Comparison of ENCODE assay signal across 8 cellular contexts in the genomic region with DNA sequence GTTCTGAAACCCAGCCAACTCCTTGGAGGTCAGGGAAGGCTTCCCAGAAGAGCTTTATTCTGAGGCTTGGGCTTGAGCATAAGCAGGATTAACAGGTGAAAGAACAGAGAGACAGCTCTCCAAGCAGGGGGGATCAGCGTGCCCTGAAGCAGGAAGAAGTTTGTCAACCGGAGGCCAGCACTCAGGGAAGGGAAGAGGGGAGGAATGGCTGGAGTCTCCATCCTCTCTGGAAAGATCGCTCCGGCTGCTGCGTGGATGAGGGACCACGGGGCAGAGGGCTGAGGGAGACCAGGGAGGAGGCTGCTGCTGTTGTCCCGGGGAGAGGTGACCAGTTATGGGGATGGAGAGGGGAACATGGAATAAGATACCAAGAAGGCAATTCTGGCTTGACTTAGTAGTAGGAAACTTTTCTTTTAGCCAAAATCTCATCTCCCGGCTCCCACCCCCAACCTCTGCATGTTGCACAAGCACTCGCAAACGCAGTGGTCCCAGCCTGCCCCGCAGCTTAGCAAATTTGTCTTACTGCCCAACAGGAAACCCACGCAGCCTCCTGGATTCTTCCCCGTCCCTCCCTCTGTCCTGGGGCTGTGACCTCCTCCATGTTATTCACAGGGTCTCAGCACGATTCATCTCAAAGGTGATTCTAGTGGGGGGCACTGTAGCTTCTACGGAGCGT. TPM values are rescaled to one million over a fixed set of nuclear protein-coding genes. Genes with fewer than 3 reads are reported as not detected.
A peak's percentile ranks its signal among the peaks of the same experiment; 100 is the strongest.
DNase-seq lines count a peak whose midpoint lies in the region; ATAC-seq and TF ChIP-seq lines count a peak whose summit lies in the region.

No MANE protein-coding gene starts in this region.

- CTCF ChIA-PET in activated CD8-positive, alpha-beta T cell treated with anti-CD3 and anti-CD28 coated beads for 36 hours (lab: Charles Lee) = interaction anchor here (0.8 to 2.2 kb wide), 7 partner anchors 10 to 253 kb away, joined by 3 to 6 read pairs (median 3); no protein-coding TSS in a partner anchor

- peaks cover 39% of the 10 kb centered on the region for H3K4me1 Mint-ChIP-seq in activated CD8-positive, alpha-beta T cell treated with anti-CD3 and anti-CD28 coated beads for 36 hours (ENCODE audit: low read depth)
- H3K4me1 Mint-ChIP-seq in stimulated activated naive CD8-positive, alpha-beta T cell treated with anti-CD3 and anti-CD28 coated beads, Interleukin-15, Interleukin-2, amounts not matched to agents 100 ng/mL and 50 ng/mL, for 24 hours (ENCODE audit: low read depth) = peaks cover 60% of the 10 kb centered on the region

- H3K36me3 Mint-ChIP-seq in activated CD8-positive, alpha-beta T cell treated with anti-CD3 and anti-CD28 coated beads for 36 hours (ENCODE audit: low read depth) = peaks cover 17% of the 10 kb centered on the region
- H3K36me3 Mint-ChIP-seq in stimulated activated naive CD8-positive, alpha-beta T cell treated with anti-CD3 and anti-CD28 coated beads, Interleukin-15, Interleukin-2, amounts not matched to agents 100 ng/mL and 50 ng/mL, for 24 hours (ENCODE audit: low read depth) = peaks cover 15% of the 10 kb centered on the region

- H3K9me3 Mint-ChIP-seq in activated CD8-positive, alpha-beta T cell treated with anti-CD3 and anti-CD28 coated beads for 36 hours = peaks cover 6% of the 10 kb centered on the region
- no peaks in the 10 kb centered on the region for H3K9me3 Mint-ChIP-seq in stimulated activated naive CD8-positive, alpha-beta T cell treated with anti-CD3 and anti-CD28 coated beads, Interleukin-15, Interleukin-2, amounts not matched to agents 100 ng/mL and 50 ng/mL, for 24 hours

- no peak for TF ChIP-seq CTCF in activated CD8-positive, alpha-beta T cell treated with anti-CD3 and anti-CD28 coated beads for 36 hours (IDR thresholded peaks at IDR 0.05)

- DNase-seq in NCI-H1417 (lab: John Stamatoyannopoulos, UW) (peak in 2 of 3 experiments; percentile 46 to 67), NCI-H1417 treated with DMSO at 0.1 percent for 48 hours (lab: John Stamatoyannopoulos, UW) (no peak), NCI-H526 treated with DMSO at 0.1 percent for 48 hours (lab: John Stamatoyannopoulos, UW) (no peak), AG08395 (ENCODE audit: low spot score) (no peak)
- peak; percentile 19 for DNase-seq in activated CD8-positive, alpha-beta T cell treated with anti-CD3 and anti-CD28 coated beads for 36 hours

- intact Hi-C loops in activated CD8-positive, alpha-beta T cell treated with anti-CD3 and anti-CD28 coated beads for 36 hours (cut with micrococcal nuclease) = no loop called here

- peaks cover 2% of the 10 kb centered on the region for H3K27me3 Mint-ChIP-seq in activated CD8-positive, alpha-beta T cell treated with anti-CD3 and anti-CD28 coated beads for 36 hours
- no peaks in the 10 kb centered on the region for H3K27me3 Mint-ChIP-seq in stimulated activated naive CD8-positive, alpha-beta T cell treated with anti-CD3 and anti-CD28 coated beads, Interleukin-15, Interleukin-2, amounts not matched to agents 100 ng/mL and 50 ng/mL, for 24 hours

- H3K27ac Mint-ChIP-seq in activated CD8-positive, alpha-beta T cell treated with anti-CD3 and anti-CD28 coated beads for 36 hours = peak overlapping the region; percentile 74
- peak overlapping the region; percentile 87 for H3K27ac Mint-ChIP-seq in stimulated activated naive CD8-positive, alpha-beta T cell treated with anti-CD3 and anti-CD28 coated beads, Interleukin-15, Interleukin-2, amounts not matched to agents 100 ng/mL and 50 ng/mL, for 24 hours

- peak overlapping the region; percentile 89 for H3K4me3 Mint-ChIP-seq in activated CD8-positive, alpha-beta T cell treated with anti-CD3 and anti-CD28 coated beads for 36 hours
- peak overlapping the region; percentile 82 for H3K4me3 Mint-ChIP-seq in stimulated activated naive CD8-positive, alpha-beta T cell treated with anti-CD3 and anti-CD28 coated beads, Interleukin-15, Interleukin-2, amounts not matched to agents 100 ng/mL and 50 ng/mL, for 24 hours

- H3K9me3 ChIP-seq in iPS-18c (ENCODE audit: control insufficient read depth, insufficient read depth, low read length) = peaks cover 4% of the 10 kb centered on the region

- POLR2A ChIA-PET in activated CD8-positive, alpha-beta T cell treated with anti-CD3 and anti-CD28 coated beads for 36 hours (lab: Charles Lee) = interaction anchor here (0.6 to 3.5 kb wide), 4 partner anchors 10 to 290 kb away, joined by 3 to 19 read pairs (median 4); no protein-coding TSS in a partner anchor

- peak overlapping the region; percentile 66; the same call in 1 of the 2 replicates for H3K4me3 ChIP-seq in iPS-18c (ENCODE audit: insufficient read depth, low read depth, low read length)

- no peak for ATAC-seq in activated CD8-positive, alpha-beta T cell treated with anti-CD3 and anti-CD28 coated beads for 36 hours
- no peak for ATAC-seq in GM21717 (IDR thresholded peaks at IDR 0.05; ENCODE audit: unreplicated experiment)

RNA-seq across cellular contexts. Expression of a gene that starts 1.2 kb away (rescaled TPM):
- total RNA-seq in activated CD8-positive, alpha-beta T cell treated with anti-CD3 and anti-CD28 coated beads for 36 hours = 10 to 100 TPM; 33.0 to 34.5 TPM

RNA-seq across cellular contexts. Expression of a gene that starts 21.4 kb away (rescaled TPM):
- not detected for total RNA-seq in activated CD8-positive, alpha-beta T cell treated with anti-CD3 and anti-CD28 coated beads for 36 hours

Comparison
In these comparisons a context has a peak if more than half of its experiments do, and no peak if none do; other contexts are left out.
1. DNase-seq: peak in NCI-H1417 (2 of 3) and activated CD8-positive, alpha-beta T cell treated with anti-CD3 and anti-CD28 coated beads for 36 hours (single experiment); none in NCI-H1417 treated with DMSO at 0.1 percent for 48 hours (single experiment), NCI-H526 treated with DMSO at 0.1 percent for 48 hours (single experiment) and AG08395 (single experiment).